8 cellular contexts compared by ENCODE assay signal in the genomic region with DNA sequence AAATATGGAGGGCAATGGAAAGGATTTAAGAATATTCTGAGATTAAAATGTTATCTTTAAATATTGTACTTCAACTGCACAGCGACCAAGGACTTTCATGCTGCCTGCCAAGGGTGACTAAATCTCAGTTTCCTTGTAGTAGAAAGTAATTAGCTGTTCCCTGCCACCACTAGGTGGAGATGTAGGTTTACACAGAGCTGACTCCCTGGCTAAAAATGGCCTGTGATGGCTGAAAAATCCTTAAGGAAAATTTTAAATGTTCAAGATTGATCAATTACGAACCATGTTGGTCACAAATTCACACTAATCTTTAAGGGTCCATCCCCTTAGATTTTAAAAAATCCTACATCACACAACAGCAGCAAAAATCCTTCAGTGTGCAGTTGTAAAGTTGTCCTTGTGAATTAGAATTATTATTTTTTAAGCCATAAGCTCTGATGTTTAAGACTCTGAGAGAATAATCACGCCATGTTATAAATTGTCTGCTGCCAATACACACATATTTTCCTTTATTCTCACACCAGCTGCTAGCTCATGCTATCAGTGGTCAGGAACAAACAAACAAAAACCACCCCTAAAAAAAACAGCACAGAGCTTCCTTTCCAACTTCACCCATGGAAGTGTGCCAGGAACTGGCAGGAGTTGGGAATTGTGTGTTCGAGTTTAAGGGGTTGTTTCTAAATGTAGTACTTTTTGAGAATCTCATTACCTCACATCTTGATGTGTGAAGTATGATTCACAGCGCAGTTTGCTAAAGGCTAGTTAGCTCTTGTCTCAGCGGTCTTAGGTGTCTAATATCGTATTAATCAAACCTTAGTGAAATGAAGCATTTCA.
DNase-seq lines count a peak whose midpoint lies in the region; ATAC-seq and TF ChIP-seq lines count a peak whose summit lies in the region.

No MANE protein-coding gene starts in this region.

- H3K27ac Mint-ChIP-seq in neural progenitor cell: peak overlapping the region; percentile 30
- no peak overlapping the region for H3K27ac Mint-ChIP-seq in activated T-helper 17 cell treated with anti-CD3 and anti-CD28 coated beads, Interleukin-2, amount 50 U/mL, for 72 hours

- peak; percentile 87 for TF ChIP-seq CTCF in KMS-11 (conservative IDR thresholded peaks at IDR 0.05; ENCODE audit: low read depth, low read length)
- peak in 5 of 6 experiments; percentile 6 to 73 (median 52) for TF ChIP-seq CTCF in Peyer's patch (IDR thresholded peaks at IDR 0.05)
- TF ChIP-seq CTCF in neural progenitor cell (IDR thresholded peaks at IDR 0.05): peak; percentile 95

- H3K36me3 Mint-ChIP-seq in neural progenitor cell: no peaks in the 10 kb centered on the region
- no peaks in the 10 kb centered on the region for H3K36me3 Mint-ChIP-seq in activated T-helper 17 cell treated with anti-CD3 and anti-CD28 coated beads, Interleukin-2, amount 50 U/mL, for 72 hours (ENCODE audit: low read depth)

- H3K4me2 ChIP-seq in KMS-11 (no peak overlapping the region), neural progenitor cell (no peak overlapping the region)

- H3K4me3 Mint-ChIP-seq in neural progenitor cell: no peak overlapping the region
- H3K4me3 Mint-ChIP-seq in activated T-helper 17 cell treated with anti-CD3 and anti-CD28 coated beads, Interleukin-2, amount 50 U/mL, for 72 hours: no peak overlapping the region

- H3K9ac ChIP-seq in KMS-11 (no peak overlapping the region), neural progenitor cell (no peak overlapping the region)

- no peak overlapping the region for H3K4me3 ChIP-seq in KMS-11 (IDR thresholded peaks at IDR 0.05; ENCODE audit: insufficient read depth, low read depth, low read length)
- H3K4me3 ChIP-seq in Peyer's patch: no peak overlapping the region
- no peak overlapping the region for H3K4me3 ChIP-seq in neural progenitor cell

- no peaks in the 10 kb centered on the region for H3K9me3 Mint-ChIP-seq in neural progenitor cell
- H3K9me3 Mint-ChIP-seq in activated T-helper 17 cell treated with anti-CD3 and anti-CD28 coated beads, Interleukin-2, amount 50 U/mL, for 72 hours: no peaks in the 10 kb centered on the region

- H4K20me1 ChIP-seq in KMS-11 (ENCODE audit: insufficient read depth) (no peaks in the 10 kb centered on the region), neural progenitor cell (ENCODE audit: low read depth) (peaks cover 7% of the 10 kb centered on the region)

- H2AFZ ChIP-seq in KMS-11 (ENCODE audit: low read depth): no peak overlapping the region
- no peak overlapping the region for H2AFZ ChIP-seq in neural progenitor cell (replicated peaks)

- H3K79me2 ChIP-seq in KMS-11 (ENCODE audit: insufficient read depth, low read depth): no peaks in the 10 kb centered on the region
- H3K79me2 ChIP-seq in neural progenitor cell (ENCODE audit: low read depth): no peaks in the 10 kb centered on the region

- no peak overlapping the region for H3K27ac ChIP-seq in KMS-11
- H3K27ac ChIP-seq in Peyer's patch: no peak overlapping the region
- no peak overlapping the region for H3K27ac ChIP-seq in neural progenitor cell

- H3K27me3 ChIP-seq in KMS-11 (ENCODE audit: insufficient read depth, low read depth): no peaks in the 10 kb centered on the region
- no peaks in the 10 kb centered on the region for H3K27me3 ChIP-seq in Peyer's patch
- peaks cover 29% of the 10 kb centered on the region for H3K27me3 ChIP-seq in neural progenitor cell

- no peak for TF ChIP-seq POLR2A in Peyer's patch (IDR thresholded peaks at IDR 0.05)

- H3K27me3 Mint-ChIP-seq in neural progenitor cell (ENCODE audit: insufficient read depth, low read depth): peaks cover 3% of the 10 kb centered on the region
- no peaks in the 10 kb centered on the region for H3K27me3 Mint-ChIP-seq in activated T-helper 17 cell treated with anti-CD3 and anti-CD28 coated beads, Interleukin-2, amount 50 U/mL, for 72 hours

- DNase-seq in DMS53 (lab: John Stamatoyannopoulos, UW) (peak; percentile 86), Peyer's patch (no peak), neural progenitor cell (ENCODE audit: low spot score) (peak; percentile 79)
- DNase-seq in activated CD4-positive, alpha-beta T cell treated with anti-CD3 and anti-CD28 coated beads, Interleukin-2, amount 50 U/mL, for 4 hours: no peak

- peak; percentile 84 for ATAC-seq in GM19463 (IDR thresholded peaks at IDR 0.05; ENCODE audit: unreplicated experiment)
- peak; percentile 65 for ATAC-seq in esophagus mucosa
- ATAC-seq in activated T-helper 17 cell treated with anti-CD3 and anti-CD28 coated beads, Interleukin-2, amount 50 U/mL, for 72 hours (replicated peaks): no peak

- H3K9me3 ChIP-seq in Peyer's patch: no peaks in the 10 kb centered on the region
- no peaks in the 10 kb centered on the region for H3K9me3 ChIP-seq in neural progenitor cell (ENCODE audit: low read depth)

- peaks cover 21% of the 10 kb centered on the region for H3K4me1 Mint-ChIP-seq in neural progenitor cell
- no peaks in the 10 kb centered on the region for H3K4me1 Mint-ChIP-seq in activated T-helper 17 cell treated with anti-CD3 and anti-CD28 coated beads, Interleukin-2, amount 50 U/mL, for 72 hours

- H3K36me3 ChIP-seq in KMS-11 (ENCODE audit: insufficient read depth): no peaks in the 10 kb centered on the region
- no peaks in the 10 kb centered on the region for H3K36me3 ChIP-seq in Peyer's patch
- no peaks in the 10 kb centered on the region for H3K36me3 ChIP-seq in neural progenitor cell

- H3K4me1 ChIP-seq in KMS-11 (ENCODE audit: low read depth, poor library complexity, severe bottlenecking) (no peaks in the 10 kb centered on the region), Peyer's patch (no peaks in the 10 kb centered on the region), neural progenitor cell (peaks cover 27% of the 10 kb centered on the region)

- H3F3A ChIP-seq in neural progenitor cell (ENCODE audit: low read depth): peaks cover 17% of the 10 kb centered on the region

Comparison
In these comparisons a context has a peak if more than half of its experiments do, and no peak if none do; other contexts are left out.
1. DNase-seq: peak in DMS53 (single experiment) and neural progenitor cell (single experiment); none in Peyer's patch (0 of 3) and activated CD4-positive, alpha-beta T cell treated with anti-CD3 and anti-CD28 coated beads, Interleukin-2, amount 50 U/mL, for 4 hours (0 of 2).
2. Peak in every context shown above with its lines, with median percentiles within 50 percentile points of each other: CTCF ChIP-seq.